ENCODE assay signal across 9 cellular contexts in the genomic region with DNA sequence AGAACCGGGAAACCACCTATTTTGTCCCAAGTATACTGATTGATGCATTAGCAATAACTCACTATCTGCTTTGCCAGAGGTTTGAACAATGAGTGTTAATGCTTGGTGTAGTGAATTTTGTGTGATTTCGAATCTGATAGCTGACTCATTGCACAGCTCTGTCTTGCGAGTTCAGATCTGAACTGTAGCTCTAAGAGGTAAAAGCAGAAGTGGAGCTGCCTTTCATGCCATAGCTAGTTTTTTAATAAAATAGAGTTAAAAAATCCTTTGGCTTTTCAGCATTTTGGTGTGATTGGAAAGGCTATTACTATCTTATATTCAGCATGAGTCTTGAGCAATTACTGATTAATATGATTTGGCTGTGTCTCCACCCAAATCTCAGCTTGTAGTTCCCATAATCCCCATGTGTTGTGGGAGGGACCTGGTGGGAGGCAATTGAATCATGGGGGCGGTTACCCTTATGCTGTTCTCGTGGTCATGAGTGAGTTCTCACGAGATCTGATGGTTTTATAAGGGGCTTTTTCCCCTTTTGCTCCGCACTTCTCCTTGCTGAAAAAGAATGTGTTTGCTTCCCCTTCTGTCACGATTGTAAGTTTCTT. TPM values are rescaled to one million over a fixed set of nuclear protein-coding genes. Genes with fewer than 3 reads are reported as not detected.
DNase-seq lines count a peak whose midpoint lies in the region; ATAC-seq and TF ChIP-seq lines count a peak whose summit lies in the region.
"Had no signal": no experiment of that assay in that cellular context is flagged by ENCODE, and none has a peak within 500 bp of the region (broad histone marks: within the 10 kb centered on the region; RNA-seq: fewer than 3 reads in every experiment).

No MANE protein-coding gene starts in this region.

- H3K9me3 Mint-ChIP-seq in central memory CD8-positive, alpha-beta T cell = no peaks in the 10 kb centered on the region
- no peaks in the 10 kb centered on the region for H3K9me3 Mint-ChIP-seq in Calu3 (ENCODE audit: low read depth, unreplicated experiment)

- CTCF ChIA-PET in Calu3 (lab: Charles Lee) = no interaction called here

- peak overlapping the region in 10 of 11 experiments; percentile 3 to 94 (median 60); a peak in 17 of 22 replicates for H3K4me2 ChIP-seq in BLaER1 treated with 17β-estradiol and CSF1 and Interleukin-3, amounts not matched to agents 10 nM and 100 nM

- peaks cover 18 to 100% (median 43%) of the 10 kb centered on the region in 11 experiments; a peak in 19 of 22 replicates for H4K20me1 ChIP-seq in BLaER1 treated with 17β-estradiol and CSF1 and Interleukin-3, amounts not matched to agents 10 nM and 100 nM

- H3K27ac ChIP-seq in BLaER1 treated with 17β-estradiol and CSF1 and Interleukin-3, amounts not matched to agents 10 nM and 100 nM = peak overlapping the region in 10 of 11 experiments; percentile 10 to 74 (median 48); a peak in 16 of 22 replicates
- H3K27ac ChIP-seq: lower lobe of right lung had no signal

- H3K27me3 ChIP-seq in BLaER1 treated with 17β-estradiol and CSF1 and Interleukin-3, amounts not matched to agents 10 nM and 100 nM = no peaks in the 10 kb centered on the region

- intact Hi-C loops in Calu3 (cut with micrococcal nuclease; ENCODE audit: unreplicated experiment) = no loop called here

- H3K4me1 Mint-ChIP-seq in central memory CD8-positive, alpha-beta T cell = peaks cover 80% of the 10 kb centered on the region
- H3K4me1 Mint-ChIP-seq in Calu3 (ENCODE audit: low read depth, unreplicated experiment) = no peaks in the 10 kb centered on the region

- ATAC-seq in GM21367 (IDR thresholded peaks at IDR 0.05; ENCODE audit: unreplicated experiment) (peak; percentile 67), HG03520 (IDR thresholded peaks at IDR 0.05; ENCODE audit: unreplicated experiment) (peak; percentile 89)
- peak; percentile 40 for ATAC-seq in central memory CD8-positive, alpha-beta T cell (replicated peaks; ENCODE audit: extremely low read depth, poor library complexity, severe bottlenecking)

- H3K4me1 ChIP-seq in BLaER1 treated with 17β-estradiol and CSF1 and Interleukin-3, amounts not matched to agents 10 nM and 100 nM = peaks cover 12 to 97% (median 25%) of the 10 kb centered on the region in 10 experiments; a peak in 19 of 20 replicates

- no peak for TF ChIP-seq CTCF in Calu3 (IDR thresholded peaks at IDR 0.05; ENCODE audit: unreplicated experiment)

- peaks cover 18 to 66% (median 45%) of the 10 kb centered on the region in 11 experiments; a peak in 21 of 22 replicates for H3K9me3 ChIP-seq in BLaER1 treated with 17β-estradiol and CSF1 and Interleukin-3, amounts not matched to agents 10 nM and 100 nM (replicated peaks in 1 of 11)
- H3K9me3 ChIP-seq: lower lobe of right lung had no signal

- no peak for DNase-seq in central memory CD8-positive, alpha-beta T cell (ENCODE audit: low spot score in 2 of 2)
- DNase-seq in Calu3 = no peak
- no peak for DNase-seq in NCI-H1105 (lab: John Stamatoyannopoulos, UW)
- no peak for DNase-seq in HPDE6-E6E7 (ENCODE audit: extremely low spot score)
- DNase-seq in activated CD4-positive, alpha-beta T cell treated with anti-CD3 and anti-CD28 coated beads for 1 hour = no peak
- DNase-seq: lower lobe of right lung had no signal

- peak overlapping the region in 3 of 11 experiments; percentile 11 to 55 (median 23); a peak in 4 of 22 replicates for H3K9ac ChIP-seq in BLaER1 treated with 17β-estradiol and CSF1 and Interleukin-3, amounts not matched to agents 10 nM and 100 nM

- H3K4me3 Mint-ChIP-seq in central memory CD8-positive, alpha-beta T cell = no peak overlapping the region
- H3K4me3 Mint-ChIP-seq in Calu3 (ENCODE audit: low read depth, unreplicated experiment) = no peak overlapping the region

- H3K4me3 ChIP-seq in BLaER1 treated with 17β-estradiol and CSF1 and Interleukin-3, amounts not matched to agents 10 nM and 100 nM = no peak overlapping the region
- H3K4me3 ChIP-seq: lower lobe of right lung had no signal

- peaks cover 40 to 63% (median 46%) of the 10 kb centered on the region in 11 experiments for H3K36me3 ChIP-seq in BLaER1 treated with 17β-estradiol and CSF1 and Interleukin-3, amounts not matched to agents 10 nM and 100 nM

- H3K27me3 Mint-ChIP-seq in central memory CD8-positive, alpha-beta T cell = no peaks in the 10 kb centered on the region
- H3K27me3 Mint-ChIP-seq in Calu3 (ENCODE audit: unreplicated experiment) = no peaks in the 10 kb centered on the region

- BruUV-seq in Calu3 (replicated peaks; lab: Mats Ljungman, UMichigan) = no TSS peak

- peaks cover 10% of the 10 kb centered on the region for H3K36me3 Mint-ChIP-seq in central memory CD8-positive, alpha-beta T cell (ENCODE audit: insufficient read depth)
- no peaks in the 10 kb centered on the region for H3K36me3 Mint-ChIP-seq in Calu3 (ENCODE audit: insufficient read depth, unreplicated experiment)

- peak overlapping the region; percentile 49 for H3K27ac Mint-ChIP-seq in central memory CD8-positive, alpha-beta T cell (ENCODE audit: low read depth)
- no peak overlapping the region for H3K27ac Mint-ChIP-seq in Calu3 (ENCODE audit: unreplicated experiment)

RNA-seq across cellular contexts. Expression of a gene that starts 21.1 kb away (rescaled TPM):
- 109 and 127 TPM in 2 replicates for total RNA-seq in Calu3 (2022)
